Comparison of ENCODE assay signal across 23 cellular contexts in genomic region chr6:143868808-143869207, GRCh38. TPM values are rescaled to one million over a fixed set of nuclear protein-coding genes. Genes with fewer than 3 reads are reported as not detected.
"Had no signal": no experiment of that assay in that cellular context is flagged by ENCODE, and none has a peak within 500 bp of the region (broad histone marks: within the 10 kb centered on the region; RNA-seq: fewer than 3 reads in every experiment).

No MANE protein-coding gene starts in this region.

RNA-seq across cellular contexts. Expression of gene ZC2HC1B, which starts 4.5 kb away (rescaled TPM):
- total RNA-seq: kidney, kidney epithelial cell, left cardiac atrium, left colon, left lobe of liver, left lung, left ventricle myocardium inferior, left ventricle myocardium superior, liver, lower leg skin, lower lobe of right lung, lung microvascular endothelial cell, mammary epithelial cell, mesenteric fat pad, mesothelial cell of epicardium, mononuclear cell, mucosa of descending colon, mucosa of gallbladder, myocyte had no signal
- polyA plus RNA-seq: immature natural killer cell; keratinocyte; liver; lung; mammary epithelial cell; naive thymus-derived CD4-positive, alpha-beta T cell had no signal
